In the genomic region with DNA sequence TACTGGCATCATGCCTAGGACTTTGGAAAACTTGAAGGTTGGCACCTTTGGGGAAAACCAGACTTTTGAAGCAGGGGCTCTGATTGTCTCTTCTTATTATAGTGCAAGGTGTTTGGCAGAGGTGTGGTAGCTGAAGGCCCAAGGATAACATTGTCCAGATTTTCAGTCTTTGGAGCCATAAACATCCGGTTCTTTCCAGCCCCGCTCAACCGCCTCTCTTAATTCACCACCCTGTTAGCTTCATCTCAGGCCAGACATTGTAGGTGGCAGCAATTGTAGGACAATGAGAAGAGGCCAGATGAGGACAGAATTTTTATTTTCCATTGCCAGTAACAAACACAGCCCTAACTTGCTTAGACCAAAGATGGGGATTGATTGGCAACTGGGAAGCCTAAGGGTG, we compare ENCODE assay signal across 10 cellular contexts.
"Had no signal": no experiment of that assay in that cellular context is flagged by ENCODE, and none has a peak within 500 bp of the region (broad histone marks: within the 10 kb centered on the region; RNA-seq: fewer than 3 reads in every experiment).

No MANE protein-coding gene starts in this region.

- H3K36me3 ChIP-seq: WERI-Rb-1 had no signal

- ATAC-seq: activated CD4-positive, alpha-beta T cell treated with anti-CD3 and anti-CD28 coated beads for 36 hours; activated CD4-positive, CD25-positive, alpha-beta regulatory T cell treated with anti-CD3 and anti-CD28 coated beads, Interleukin-2, amount 50 U/mL, for 24 hours; activated CD8-positive, alpha-beta memory T cell treated with anti-CD3 and anti-CD28 coated beads, Interleukin-2, amount 10 ng/mL, durations not matched to agents 7 days and 5 days; activated CD8-positive, alpha-beta T cell treated with anti-CD3 and anti-CD28 coated beads for 36 hours; activated CD8-positive, alpha-beta T cell treated with anti-CD3 and anti-CD28 coated beads, Interleukin-2, amount 10 ng/mL, durations not matched to agents 7 days and 5 days; T-cell; T-helper 17 cell; WTC11 had no signal

- H3K27ac ChIP-seq: VCaP, WERI-Rb-1 had no signal
